26 cellular contexts compared by ENCODE assay signal in the genomic region with DNA sequence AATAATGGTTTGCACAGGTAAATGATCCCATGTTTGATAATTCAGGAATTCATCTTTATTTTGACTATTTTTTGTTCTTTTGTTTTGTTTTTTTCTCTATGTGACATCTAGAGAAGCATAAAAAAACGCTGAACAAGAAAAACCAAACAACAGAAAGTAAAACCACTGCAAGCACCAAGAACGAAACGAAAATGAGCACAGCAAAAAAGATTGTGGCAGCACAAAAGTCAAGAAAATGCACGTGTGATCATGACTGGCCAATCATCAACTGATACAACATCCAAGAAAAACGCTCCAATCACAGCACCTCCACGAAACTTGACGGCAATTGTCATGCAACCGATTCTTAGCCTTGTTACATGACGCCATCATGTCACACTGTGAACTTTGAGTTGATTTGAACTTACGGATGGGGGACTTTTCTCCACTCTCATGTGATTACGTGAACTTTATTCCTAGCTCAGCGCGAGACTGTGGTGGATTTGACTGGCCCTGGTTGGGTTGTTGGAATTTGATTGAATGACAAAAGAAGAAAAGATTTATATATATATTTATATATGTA.
"Had no signal": no experiment of that assay in that cellular context is flagged by ENCODE, and none has a peak within 500 bp of the region (broad histone marks: within the 10 kb centered on the region; RNA-seq: fewer than 3 reads in every experiment).

No MANE protein-coding gene starts in this region.

- H3K9me3 Mint-ChIP-seq: activated CD4-positive, alpha-beta memory T cell treated with anti-CD3 and anti-CD28 coated beads, Interleukin-2, amount 10 ng/mL, durations not matched to agents 7 days and 5 days; activated naive CD4-positive, alpha-beta T cell treated with anti-CD3 and anti-CD28 coated beads, Interleukin-2, amount 10 ng/mL, durations not matched to agents 7 days and 5 days; activated naive CD8-positive, alpha-beta T cell treated with anti-CD3 and anti-CD28 coated beads for 36 hours; activated T-helper 17 cell treated with anti-CD3 and anti-CD28 coated beads, Interleukin-2, amount 50 U/mL, for 72 hours had no signal

- H3K4me3 ChIP-seq: breast epithelium had no signal

- DNase-seq: activated CD4-positive, alpha-beta memory T cell treated with anti-CD3 and anti-CD28 coated beads, Interleukin-2, amount 10 ng/mL, durations not matched to agents 7 days and 5 days; activated CD4-positive, alpha-beta T cell treated with anti-CD3 and anti-CD28 coated beads for 36 hours; activated CD4-positive, alpha-beta T cell treated with anti-CD3 and anti-CD28 coated beads, Interleukin-2, amount 50 U/mL, for 1 hour; activated gamma-delta T cell treated with Interleukin-2 at 50 U/mL for 16 hours; activated naive CD4-positive, alpha-beta T cell treated with anti-CD3 and anti-CD28 coated beads, Interleukin-2, amount 10 ng/mL, durations not matched to agents 7 days and 5 days; activated naive CD8-positive, alpha-beta T cell treated with anti-CD3 and anti-CD28 coated beads for 36 hours; activated T-cell treated with anti-CD3 and anti-CD28 coated beads for 4 hours; activated T-cell treated with anti-CD3 and anti-CD28 coated beads, Interleukin-2, amount 50 U/mL, for 48 hours; aorta; caudate nucleus; Karpas-422; NCI-H1105 treated with DMSO at 0.1 percent for 48 hours; NCI-H1436 treated with DMSO at 0.1 percent for 48 hours; NCI-H187; NCI-H2171; NCI-H2227 treated with DMSO at 0.1 percent for 48 hours; NCI-H446 treated with DMSO at 0.1 percent for 48 hours; NCI-H524 treated with DMSO at 0.1 percent for 48 hours; NCI-H774; RPMI8226; T-helper 1 cell had no signal

- H3K9me3 ChIP-seq: breast epithelium, SK-N-SH had no signal

- H3K4me1 Mint-ChIP-seq: activated naive CD4-positive, alpha-beta T cell treated with anti-CD3 and anti-CD28 coated beads, Interleukin-2, amount 10 ng/mL, durations not matched to agents 7 days and 5 days; activated T-helper 17 cell treated with anti-CD3 and anti-CD28 coated beads, Interleukin-2, amount 50 U/mL, for 72 hours had no signal

- H3K27ac ChIP-seq: breast epithelium, VCaP had no signal

- H3K4me3 Mint-ChIP-seq: activated CD4-positive, alpha-beta memory T cell treated with anti-CD3 and anti-CD28 coated beads, Interleukin-2, amount 10 ng/mL, durations not matched to agents 7 days and 5 days; activated CD4-positive, alpha-beta T cell treated with anti-CD3 and anti-CD28 coated beads for 36 hours; activated naive CD4-positive, alpha-beta T cell treated with anti-CD3 and anti-CD28 coated beads, Interleukin-2, amount 10 ng/mL, durations not matched to agents 7 days and 5 days; activated naive CD8-positive, alpha-beta T cell treated with anti-CD3 and anti-CD28 coated beads for 36 hours; activated T-helper 17 cell treated with anti-CD3 and anti-CD28 coated beads, Interleukin-2, amount 50 U/mL, for 72 hours had no signal

- H3K4me2 ChIP-seq: SK-N-SH had no signal

- H3K36me3 ChIP-seq: breast epithelium had no signal

- H3K27me3 ChIP-seq: breast epithelium had no signal

- H3K36me3 Mint-ChIP-seq: activated naive CD4-positive, alpha-beta T cell treated with anti-CD3 and anti-CD28 coated beads, Interleukin-2, amount 10 ng/mL, durations not matched to agents 7 days and 5 days had no signal

- H3K27ac Mint-ChIP-seq: activated CD4-positive, alpha-beta memory T cell treated with anti-CD3 and anti-CD28 coated beads, Interleukin-2, amount 10 ng/mL, durations not matched to agents 7 days and 5 days; activated CD4-positive, alpha-beta T cell treated with anti-CD3 and anti-CD28 coated beads for 36 hours; activated naive CD4-positive, alpha-beta T cell treated with anti-CD3 and anti-CD28 coated beads, Interleukin-2, amount 10 ng/mL, durations not matched to agents 7 days and 5 days; activated naive CD8-positive, alpha-beta T cell treated with anti-CD3 and anti-CD28 coated beads for 36 hours; activated T-helper 17 cell treated with anti-CD3 and anti-CD28 coated beads, Interleukin-2, amount 50 U/mL, for 72 hours had no signal

- ATAC-seq: activated CD4-positive, alpha-beta T cell treated with anti-CD3 and anti-CD28 coated beads for 36 hours; activated T-helper 17 cell treated with anti-CD3 and anti-CD28 coated beads, Interleukin-2, amount 50 U/mL, for 72 hours; Right ventricle myocardium inferior had no signal

- H3K9me2 ChIP-seq: SK-N-SH had no signal

- H3K4me1 ChIP-seq: breast epithelium had no signal
